Comparison of ENCODE assay signal across 30 cellular contexts in genomic region chr7:9391984-9392383, GRCh38.
"Had no signal": no experiment of that assay in that cellular context is flagged by ENCODE, and none has a peak within 500 bp of the region (broad histone marks: within the 10 kb centered on the region; RNA-seq: fewer than 3 reads in every experiment).

No MANE protein-coding gene starts in this region.

- H3K36me3 ChIP-seq: neutrophil, pancreas, prostate gland, right lobe of liver, spleen, suprapubic skin, tibial artery, transverse colon, upper lobe of right lung, uterus had no signal

- DNase-seq: naive thymus-derived CD8-positive, alpha-beta T cell; nephron progenitor cell; nucleus accumbens; pancreas; right cardiac atrium; right lobe of liver; spleen; stimulated activated CD4-positive, alpha-beta T cell treated with anti-CD3 and anti-CD28 coated beads, Interleukin-12 subunit alpha, Interleukin-12 subunit beta, amount 100 ng/mL, for 4 hours; stimulated activated CD4-positive, alpha-beta T cell treated with anti-CD3 and anti-CD28 coated beads, Interleukin-1b, Interleukin-23, amount 100 ng/mL, for 48 hours; stimulated activated CD4-positive, alpha-beta T cell treated with anti-CD3 and anti-CD28 coated beads, Interleukin-4, amount 100 ng/mL, for 1 hour; stimulated activated CD4-positive, alpha-beta T cell treated with anti-CD3 and anti-CD28 coated beads, Interleukin-4, amount 100 ng/mL, for 4 hours; stimulated activated CD8-positive, alpha-beta memory T cell treated with anti-CD3 and anti-CD28 coated beads, Interleukin-4, amount 100 ng/mL, for 48 hours; stimulated activated naive CD4-positive, alpha-beta T cell; stimulated activated naive CD8-positive, alpha-beta T cell treated with anti-CD3 and anti-CD28 coated beads, Interleukin-15, amount 100 ng/mL, for 72 hours; stimulated activated naive CD8-positive, alpha-beta T cell treated with anti-CD3 and anti-CD28 coated beads, Interleukin-15, Interleukin-2, amounts not matched to agents 100 U/mL and 50 U/mL, for 24 hours; substantia nigra; testis; tibial artery; transverse colon; upper lobe of right lung; uterus had no signal

- H3K27me3 Mint-ChIP-seq: naive thymus-derived CD8-positive, alpha-beta T cell; natural killer cell treated with Interleukin-12 subunit alpha and Interleukin-12 subunit beta and Interleukin-15 and Interleukin-18, amount 100 ng/mL, for 72 hours; stimulated activated memory B cell treated with anti-CD40 and anti-IgM and Interleukin-4, amounts not matched to agents 10 μg/mL and 1 μg/mL and 100 μg/mL, for 72 hours; stimulated activated naive CD8-positive, alpha-beta T cell treated with anti-CD3 and anti-CD28 coated beads, Interleukin-15, amount 100 ng/mL, for 72 hours; type B pancreatic cell had no signal

- H3K27me3 ChIP-seq: neutrophil, pancreas, right lobe of liver, spleen, suprapubic skin, testis, tibial artery, transverse colon, upper lobe of right lung, uterus had no signal

- H3K27ac Mint-ChIP-seq: naive thymus-derived CD8-positive, alpha-beta T cell; natural killer cell treated with Interleukin-12 subunit alpha and Interleukin-12 subunit beta and Interleukin-15 and Interleukin-18, amount 100 ng/mL, for 72 hours; nephron progenitor cell; stimulated activated memory B cell treated with anti-CD40 and anti-IgM and Interleukin-4, amounts not matched to agents 10 μg/mL and 1 μg/mL and 100 μg/mL, for 72 hours; stimulated activated naive CD8-positive, alpha-beta T cell treated with anti-CD3 and anti-CD28 coated beads, Interleukin-15, amount 100 ng/mL, for 72 hours; type B pancreatic cell had no signal

- H3K27ac ChIP-seq: neutrophil, pancreas, prostate gland, right lobe of liver, skin epidermis, spleen, suprapubic skin, testis, tibial artery, upper lobe of right lung, uterus had no signal

- H3K4me1 ChIP-seq: pancreas, prostate gland, right lobe of liver, spleen, suprapubic skin, testis, tibial artery, transverse colon, upper lobe of right lung, uterus had no signal

- H3K4me3 Mint-ChIP-seq: naive thymus-derived CD8-positive, alpha-beta T cell; natural killer cell treated with Interleukin-12 subunit alpha and Interleukin-12 subunit beta and Interleukin-15 and Interleukin-18, amount 100 ng/mL, for 72 hours; nephron progenitor cell; neural crest cell; stimulated activated memory B cell treated with anti-CD40 and anti-IgM and Interleukin-4, amounts not matched to agents 10 μg/mL and 1 μg/mL and 100 μg/mL, for 72 hours; stimulated activated naive CD8-positive, alpha-beta T cell treated with anti-CD3 and anti-CD28 coated beads, Interleukin-15, amount 100 ng/mL, for 72 hours; type B pancreatic cell had no signal

- H3K4me3 ChIP-seq: pancreas, prostate gland, right lobe of liver, skin epidermis, smooth muscle cell, spleen, suprapubic skin, testis, tibial artery, transverse colon, upper lobe of right lung, uterus had no signal

- ATAC-seq: naive thymus-derived CD8-positive, alpha-beta T cell; natural killer cell treated with Interleukin-12 subunit alpha and Interleukin-12 subunit beta and Interleukin-15 and Interleukin-18, amount 100 ng/mL, for 72 hours; pancreas; right cardiac atrium; right lobe of liver; stimulated activated memory B cell treated with anti-CD40 and anti-IgM and Interleukin-4, amounts not matched to agents 10 μg/mL and 1 μg/mL and 100 μg/mL, for 72 hours; stimulated activated naive CD8-positive, alpha-beta T cell treated with anti-CD3 and anti-CD28 coated beads, Interleukin-15, amount 100 ng/mL, for 72 hours; stimulated activated naive CD8-positive, alpha-beta T cell treated with anti-CD3 and anti-CD28 coated beads, Interleukin-15, Interleukin-2, amounts not matched to agents 100 U/mL and 50 U/mL, for 24 hours; upper lobe of right lung had no signal

- H3K4me1 Mint-ChIP-seq: naive thymus-derived CD8-positive, alpha-beta T cell; nephron progenitor cell; neural crest cell; stimulated activated memory B cell treated with anti-CD40 and anti-IgM and Interleukin-4, amounts not matched to agents 10 μg/mL and 1 μg/mL and 100 μg/mL, for 72 hours; stimulated activated naive CD8-positive, alpha-beta T cell treated with anti-CD3 and anti-CD28 coated beads, Interleukin-15, amount 100 ng/mL, for 72 hours had no signal

- H3K9me3 ChIP-seq: prostate gland, right lobe of liver, testis, upper lobe of right lung had no signal

- H3K36me3 Mint-ChIP-seq: naive thymus-derived CD8-positive, alpha-beta T cell; stimulated activated memory B cell treated with anti-CD40 and anti-IgM and Interleukin-4, amounts not matched to agents 10 μg/mL and 1 μg/mL and 100 μg/mL, for 72 hours; type B pancreatic cell had no signal
